In genomic region chr1:974293-974640, GRCh38 we compare ENCODE assay signal across 20 cellular contexts. TPM values are rescaled to one million over a fixed set of nuclear protein-coding genes. Genes with fewer than 3 reads are reported as not detected.
"Had no signal": no experiment of that assay in that cellular context is flagged by ENCODE, and none has a peak within 500 bp of the region (broad histone marks: within the 10 kb centered on the region; RNA-seq: fewer than 3 reads in every experiment).

No MANE protein-coding gene starts in this region.

- H3K9ac ChIP-seq: KMS-11 had no signal

- H3K36me3 ChIP-seq: SJCRH30 had no signal

- H3K4me2 ChIP-seq: KMS-11 had no signal

- H3K4me3 ChIP-seq: SJCRH30 had no signal

- DNase-seq: IMR-90, Kasumi-1, MM.1S, NCI-H1105, NCI-H1417, NCI-H1436 treated with DMSO at 0.1 percent for 48 hours, NCI-H1694, NCI-H187 treated with DMSO at 0.1 percent for 48 hours, NCI-H2029 treated with DMSO at 0.1 percent for 48 hours, NCI-H2171 treated with DMSO at 0.1 percent for 48 hours, NCI-H345, NCI-H446 treated with DMSO at 0.1 percent for 48 hours, NCI-H510A treated with DMSO at 0.1 percent for 48 hours, NCI-H69, NCI-H774, RPMI8226, SHP77 treated with DMSO at 0.1 percent for 48 hours, SJCRH30 had no signal

- H3K27ac ChIP-seq: KMS-11, SJCRH30 had no signal

- ATAC-seq: SK-N-SH treated with all-trans-retinoic acid at 6 μM for 48 hours had no signal

RNA-seq across cellular contexts. Expression of gene PERM1, which starts 7.6 kb away (rescaled TPM):
- total RNA-seq: IMR-90, SJCRH30 had no signal
- polyA plus RNA-seq: IMR-90 had no signal
